Comparison of ENCODE assay signal across 1 cellular context in genomic region chr11:19431059-19431398, GRCh38.
TF ChIP-seq lines count a peak whose summit lies in the region.

No MANE protein-coding gene starts in this region.

TF ChIP-seq in GM23338, 12 proteins besides CTCF, POLR2A, EP300 and RAD21 (continued from another document):
- TF ChIP-seq REST (IDR thresholded peaks at IDR 0.05; ENCODE audit: unreplicated experiment) (no peak), JUNB (IDR thresholded peaks at IDR 0.05; ENCODE audit: unreplicated experiment) (no peak), ZNF462 (CRISPR knock-in tag; IDR thresholded peaks at IDR 0.05) (no peak), STAT1 (IDR thresholded peaks at IDR 0.05; ENCODE audit: unreplicated experiment) (no peak)
